Comparison of ENCODE assay signal across 9 cellular contexts in genomic region chr6:158242071-158242606, GRCh38.
DNase-seq lines count a peak whose midpoint lies in the region; ATAC-seq and TF ChIP-seq lines count a peak whose summit lies in the region.
"Had no signal": no experiment of that assay in that cellular context is flagged by ENCODE, and none has a peak within 500 bp of the region (broad histone marks: within the 10 kb centered on the region; RNA-seq: fewer than 3 reads in every experiment).

No MANE protein-coding gene starts in this region.

- H3K27ac Mint-ChIP-seq in mesothelial cell of epicardium = peak overlapping the region; percentile 1

- H3K27me3 ChIP-seq in GM06990 (replicated peaks; ENCODE audit: control insufficient read depth, insufficient read depth, low read length) (no peaks in the 10 kb centered on the region), SU-DHL-6 (ENCODE audit: low read length) (no peaks in the 10 kb centered on the region), brain microvascular endothelial cell (replicated peaks) (no peaks in the 10 kb centered on the region)

- peak overlapping the region; percentile 55 for H3K4me2 ChIP-seq in SU-DHL-6 (ENCODE audit: low read depth, low read length, poor library complexity, severe bottlenecking)

- H3K36me3 ChIP-seq in GM06990 (ENCODE audit: control insufficient read depth, insufficient read depth, low read length) (no peaks in the 10 kb centered on the region), SU-DHL-6 (ENCODE audit: low read length) (0 out of 2 replicates have a peak, but pooled peaks cover 5% of the 10 kb centered on the region), brain microvascular endothelial cell (replicated peaks) (no peaks in the 10 kb centered on the region)

- intact Hi-C loops in sciatic nerve (cut with DNase I) = no loop called here

- peak overlapping the region; percentile 7; the same call in 1 of the 2 replicates for H3K9ac ChIP-seq in SU-DHL-6 (ENCODE audit: low read length)

- H3K9me3 ChIP-seq in SU-DHL-6 (ENCODE audit: insufficient read depth, low read length) = no peaks in the 10 kb centered on the region

- H3K27ac ChIP-seq in SU-DHL-6 (ENCODE audit: low read depth, low read length) = peak overlapping the region; percentile 69
- no peak overlapping the region for H3K27ac ChIP-seq in brain microvascular endothelial cell

- H3K4me3 Mint-ChIP-seq in mesothelial cell of epicardium = no peak overlapping the region

- H3K4me1 Mint-ChIP-seq in mesothelial cell of epicardium = peaks cover 9% of the 10 kb centered on the region

- peaks cover 13% of the 10 kb centered on the region for H3K36me3 Mint-ChIP-seq in mesothelial cell of epicardium

- H3K4me3 ChIP-seq in GM06990 (replicated peaks; ENCODE audit: low read depth, low read length) (0 out of 2 replicates have a peak overlapping the region, but pooled peaks have one; percentile 2), SU-DHL-6 (ENCODE audit: insufficient read depth, low read length, poor library complexity, severe bottlenecking) (no peak overlapping the region), brain microvascular endothelial cell (ENCODE audit: low read depth, low read length) (no peak overlapping the region)

- in situ Hi-C loops in brain microvascular endothelial cell (cut with HindIII; ENCODE audit: low pct_ligation_motif_present, low sequenced_read_pairs) = no loop called here

- H4K20me1 ChIP-seq in SU-DHL-6 (ENCODE audit: low read depth, low read length) = peaks cover 8% of the 10 kb centered on the region; the same call in 1 of the 2 replicates

- no peaks in the 10 kb centered on the region for H3K27me3 Mint-ChIP-seq in mesothelial cell of epicardium (ENCODE audit: low read depth)

- H3F3A ChIP-seq in SU-DHL-6 (ENCODE audit: insufficient read depth) = peaks cover 17% of the 10 kb centered on the region

- no peaks in the 10 kb centered on the region for H3K9me2 ChIP-seq in SU-DHL-6 (replicated peaks; ENCODE audit: insufficient read depth, low read length)

- H2AFZ ChIP-seq in SU-DHL-6 (ENCODE audit: low read depth, low read length, severe bottlenecking) = no peak overlapping the region

- DNase-seq in GM06990 (ENCODE audit: extremely low read depth, insufficient read length) (no peak), mesothelial cell of epicardium (ENCODE audit: low spot score in 2 of 2, unreplicated experiment in 2 of 2) (no peak), iPS-NIHi11 (ENCODE audit: low spot score) (no peak), anterior cingulate cortex (lab: John Stamatoyannopoulos, UW) (no peak), brain microvascular endothelial cell (no peak), sciatic nerve (ENCODE audit: low spot score) (no peak)
- DNase-seq: NCI-H1092 treated with DMSO at 0.1 percent for 48 hours had no signal

- ATAC-seq in GM21528 (IDR thresholded peaks at IDR 0.05; ENCODE audit: low FRiP score, unreplicated experiment) = peak; percentile 32
- no peak for ATAC-seq in sciatic nerve

- H3K9me3 Mint-ChIP-seq in mesothelial cell of epicardium = no peaks in the 10 kb centered on the region

- peaks cover 68% of the 10 kb centered on the region for H3K79me2 ChIP-seq in SU-DHL-6 (ENCODE audit: insufficient read depth, low read length)

- TF ChIP-seq CTCF in GM06990 (IDR thresholded peaks at IDR 0.05; ENCODE audit: insufficient read depth, low read length, poor library complexity, severe bottlenecking) = no peak
- TF ChIP-seq CTCF in SU-DHL-6 (IDR thresholded peaks at IDR 0.05; ENCODE audit: insufficient read depth, low read length, poor library complexity, severe bottlenecking) = no peak
- no peak for TF ChIP-seq CTCF in mesothelial cell of epicardium (IDR thresholded peaks at IDR 0.05; ENCODE audit: unreplicated experiment)
- TF ChIP-seq CTCF in brain microvascular endothelial cell (IDR thresholded peaks at IDR 0.05; ENCODE audit: low read depth, low read length, missing control alignments) = no peak
